ENCODE assay signal across 14 cellular contexts in genomic region chr2:181444654-181445053, GRCh38.
"Had no signal": no experiment of that assay in that cellular context is flagged by ENCODE, and none has a peak within 500 bp of the region (broad histone marks: within the 10 kb centered on the region; RNA-seq: fewer than 3 reads in every experiment).

No MANE protein-coding gene starts in this region.

- H3K9me3 Mint-ChIP-seq: activated naive CD4-positive, alpha-beta T cell treated with anti-CD3 and anti-CD28 coated beads for 36 hours had no signal

- ATAC-seq: lower lobe of right lung; naive thymus-derived CD8-positive, alpha-beta T cell; sciatic nerve; stimulated activated effector memory CD8-positive, alpha-beta T cell treated with anti-CD3 and anti-CD28 coated beads, Interleukin-12 subunit alpha, Interleukin-12 subunit beta, amount 100 ng/mL, for 72 hours had no signal

- FAIRE-seq: astrocyte had no signal

- H3K27ac Mint-ChIP-seq: activated naive CD4-positive, alpha-beta T cell treated with anti-CD3 and anti-CD28 coated beads for 36 hours; stimulated activated effector memory CD8-positive, alpha-beta T cell treated with anti-CD3 and anti-CD28 coated beads, Interleukin-12 subunit alpha, Interleukin-12 subunit beta, amount 100 ng/mL, for 72 hours had no signal

- DNase-seq: activated CD4-positive, alpha-beta T cell treated with anti-CD3 and anti-CD28 coated beads, Interleukin-2, amount 50 U/mL, for 4 hours; activated naive CD4-positive, alpha-beta T cell treated with anti-CD3 and anti-CD28 coated beads for 36 hours; activated T-cell treated with anti-CD3 and anti-CD28 coated beads, Interleukin-2, amount 50 U/mL, for 1 hour; foreskin melanocyte; glutamatergic neuron; hippocampal formation; islet precursor cell; lower lobe of right lung; naive thymus-derived CD8-positive, alpha-beta T cell; stimulated activated CD4-positive, alpha-beta T cell treated with anti-CD3 and anti-CD28 coated beads, Interleukin-4, amount 100 ng/mL, for 24 hours; thyroid gland had no signal

- H3K27me3 Mint-ChIP-seq: naive thymus-derived CD8-positive, alpha-beta T cell had no signal

- H3K36me3 Mint-ChIP-seq: naive thymus-derived CD8-positive, alpha-beta T cell; stimulated activated effector memory CD8-positive, alpha-beta T cell treated with anti-CD3 and anti-CD28 coated beads, Interleukin-12 subunit alpha, Interleukin-12 subunit beta, amount 100 ng/mL, for 72 hours had no signal

- H3K4me3 Mint-ChIP-seq: stimulated activated effector memory CD8-positive, alpha-beta T cell treated with anti-CD3 and anti-CD28 coated beads, Interleukin-12 subunit alpha, Interleukin-12 subunit beta, amount 100 ng/mL, for 72 hours had no signal
